Comparison of ENCODE assay signal across 1 cellular context in genomic region chrX:18994713-18995112, GRCh38.
TF ChIP-seq lines count a peak whose summit lies in the region.

No MANE protein-coding gene starts in this region.

TF ChIP-seq in GM23338, 12 proteins besides CTCF, POLR2A, EP300 and RAD21 (continued from another document):
- TF ChIP-seq ETS1 (IDR thresholded peaks at IDR 0.05) = no peak
- TF ChIP-seq NANOG (IDR thresholded peaks at IDR 0.05; ENCODE audit: borderline replicate concordance) = no peak
- no peak for TF ChIP-seq POLR2AphosphoS5 (IDR thresholded peaks at IDR 0.05; ENCODE audit: low read depth)
- TF ChIP-seq STAT1 (IDR thresholded peaks at IDR 0.05; ENCODE audit: unreplicated experiment) = no peak
- no peak for TF ChIP-seq ZNF462 (CRISPR knock-in tag; IDR thresholded peaks at IDR 0.05)
- TF ChIP-seq JUNB (IDR thresholded peaks at IDR 0.05; ENCODE audit: unreplicated experiment) = no peak
